27 cellular contexts compared by ENCODE assay signal in the genomic region with DNA sequence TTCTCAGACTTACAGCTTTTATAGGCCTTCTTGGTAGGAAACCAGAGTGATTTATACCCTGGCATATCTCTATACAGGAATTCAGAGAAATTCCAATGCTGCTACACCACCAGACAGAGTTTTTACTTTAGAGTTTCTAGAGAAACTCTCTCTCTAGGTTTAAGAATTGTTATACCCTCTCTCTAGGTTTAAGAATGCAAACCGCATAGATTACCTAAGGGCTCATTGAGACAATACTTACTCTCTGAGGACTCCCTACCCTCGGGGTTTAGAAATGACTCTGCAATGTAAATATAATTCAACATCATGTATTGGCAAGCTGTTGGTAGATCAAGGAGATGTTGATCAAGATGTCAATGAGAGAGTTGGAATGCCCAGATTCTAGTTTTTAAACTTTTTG. TPM values are rescaled to one million over a fixed set of nuclear protein-coding genes. Genes with fewer than 3 reads are reported as not detected.
"Had no signal": no experiment of that assay in that cellular context is flagged by ENCODE, and none has a peak within 500 bp of the region (broad histone marks: within the 10 kb centered on the region; RNA-seq: fewer than 3 reads in every experiment).

No MANE protein-coding gene starts in this region.

- H3K27ac Mint-ChIP-seq: dendritic cell treated with granulocyte-macrophage colony-stimulating factor and Interleukin-4, amounts not matched to agents 40 ng/mL and 50 ng/mL, for 4 days; endodermal cell; naive thymus-derived CD8-positive, alpha-beta T cell; nephron progenitor cell; stimulated activated effector memory CD8-positive, alpha-beta T cell treated with anti-CD3 and anti-CD28 coated beads, Interleukin-12 subunit alpha, Interleukin-12 subunit beta, amount 100 ng/mL, for 72 hours had no signal

- H3K4me1 Mint-ChIP-seq: naive thymus-derived CD8-positive, alpha-beta T cell; nephron progenitor cell; stimulated activated effector memory CD8-positive, alpha-beta T cell treated with anti-CD3 and anti-CD28 coated beads, Interleukin-12 subunit alpha, Interleukin-12 subunit beta, amount 100 ng/mL, for 72 hours had no signal

- ATAC-seq: esophagus mucosa; gastroesophageal sphincter; heart right ventricle; left cardiac atrium; left lung; naive thymus-derived CD8-positive, alpha-beta T cell; right cardiac atrium; stimulated activated effector memory CD8-positive, alpha-beta T cell treated with anti-CD3 and anti-CD28 coated beads, Interleukin-12 subunit alpha, Interleukin-12 subunit beta, amount 100 ng/mL, for 72 hours had no signal

- H3K4me3 Mint-ChIP-seq: dendritic cell treated with granulocyte-macrophage colony-stimulating factor and Interleukin-4, amounts not matched to agents 40 ng/mL and 50 ng/mL, for 4 days; endodermal cell; naive thymus-derived CD8-positive, alpha-beta T cell; nephron progenitor cell; stimulated activated effector memory CD8-positive, alpha-beta T cell treated with anti-CD3 and anti-CD28 coated beads, Interleukin-12 subunit alpha, Interleukin-12 subunit beta, amount 100 ng/mL, for 72 hours had no signal

- H3K36me3 ChIP-seq: gastroesophageal sphincter, heart right ventricle, left lung, prostate gland, sigmoid colon, stomach, thyroid gland, vagina had no signal

- DNase-seq: effector CD8-positive, alpha-beta T cell; endodermal cell; foreskin fibroblast; heart right ventricle; hippocampal formation; left cardiac atrium; left lung; naive thymus-derived CD8-positive, alpha-beta T cell; nephron progenitor cell; nucleus accumbens; right cardiac atrium; sigmoid colon; stimulated activated CD4-positive, alpha-beta T cell treated with anti-CD3 and anti-CD28 coated beads, Interleukin-2, amount 100 ng/mL, for 24 hours; stimulated activated CD4-positive, alpha-beta T cell treated with anti-CD3 and anti-CD28 coated beads, Interleukin-4, amount 100 ng/mL, for 24 hours; stimulated activated naive CD4-positive, alpha-beta T cell treated with Interleukin-2 at 50 U/mL for 16 hours; stomach; thyroid gland; trophoblast cell had no signal

- H3K27me3 ChIP-seq: gastroesophageal sphincter, left lung, sigmoid colon, stomach, thyroid gland, vagina had no signal

- H3K9me3 Mint-ChIP-seq: dendritic cell treated with granulocyte-macrophage colony-stimulating factor and Interleukin-4, amounts not matched to agents 40 ng/mL and 50 ng/mL, for 4 days; endodermal cell; nephron progenitor cell had no signal

- FAIRE-seq: islet of Langerhans had no signal

- H3K36me3 Mint-ChIP-seq: naive thymus-derived CD8-positive, alpha-beta T cell; stimulated activated effector memory CD8-positive, alpha-beta T cell treated with anti-CD3 and anti-CD28 coated beads, Interleukin-12 subunit alpha, Interleukin-12 subunit beta, amount 100 ng/mL, for 72 hours had no signal

- H3K27me3 Mint-ChIP-seq: dendritic cell treated with granulocyte-macrophage colony-stimulating factor and Interleukin-4, amounts not matched to agents 40 ng/mL and 50 ng/mL, for 4 days had no signal

- H3K9me3 ChIP-seq: gastroesophageal sphincter, heart right ventricle, left lung, prostate gland, sigmoid colon, stomach, thyroid gland, vagina had no signal

- H3K4me3 ChIP-seq: gastroesophageal sphincter, heart right ventricle, left lung, prostate gland, sigmoid colon, stomach, thyroid gland, vagina had no signal

- H3K27ac ChIP-seq: epithelial cell of prostate, gastroesophageal sphincter, heart right ventricle, left lung, prostate gland, sigmoid colon, stomach, thyroid gland, vagina had no signal

- H3K4me1 ChIP-seq: gastroesophageal sphincter, heart right ventricle, left lung, prostate gland, sigmoid colon, stomach, thyroid gland, vagina had no signal

RNA-seq across cellular contexts. Expression of a gene that starts 15.3 kb away (rescaled TPM):
- total RNA-seq: left cardiac atrium; mesenteric fat pad; naive thymus-derived CD8-positive, alpha-beta T cell had no signal
- polyA plus RNA-seq: naive thymus-derived CD8-positive, alpha-beta T cell had no signal
